Comparison of ENCODE assay signal across 8 cellular contexts in genomic region chr11:64229090-64229958, GRCh38. TPM values are rescaled to one million over a fixed set of nuclear protein-coding genes. Genes with fewer than 3 reads are reported as not detected.
DNase-seq lines count a peak whose midpoint lies in the region; ATAC-seq and TF ChIP-seq lines count a peak whose summit lies in the region.

No MANE protein-coding gene starts in this region.

- H3K4me3 Mint-ChIP-seq in activated naive CD4-positive, alpha-beta T cell treated with anti-CD3 and anti-CD28 coated beads, Interleukin-2, amount 10 ng/mL, durations not matched to agents 7 days and 5 days: peak overlapping the region; percentile 87
- H3K4me3 Mint-ChIP-seq in brain (peak overlapping the region; percentile 86 to 92 (median 90)), mesothelial cell of epicardium (peak overlapping the region; percentile 83)

- CTCF ChIA-PET in activated naive CD4-positive, alpha-beta T cell treated with anti-CD3 and anti-CD28 coated beads, Interleukin-2, amount 10 ng/mL, durations not matched to agents 7 days and 5 days (lab: Charles Lee): no interaction called here

- DNase-seq in activated naive CD4-positive, alpha-beta T cell treated with anti-CD3 and anti-CD28 coated beads, Interleukin-2, amount 10 ng/mL, durations not matched to agents 7 days and 5 days: no peak
- no peak for DNase-seq in activated naive CD4-positive, alpha-beta T cell treated with Interleukin-2 at 50 U/mL for 16 hours
- DNase-seq in mesothelial cell of epicardium (ENCODE audit: low spot score in 2 of 2, unreplicated experiment in 2 of 2): no peak
- DNase-seq in transverse colon: peak; percentile 18
- no peak for DNase-seq in cerebellum (ENCODE audit: low spot score)

- intact Hi-C loops in transverse colon (cut with DNase I; ENCODE audit: low total_unique reads): no loop called here

- ATAC-seq in GM21619 (IDR thresholded peaks at IDR 0.05; ENCODE audit: unreplicated experiment) (no peak), GM19395 (IDR thresholded peaks at IDR 0.05; ENCODE audit: unreplicated experiment) (no peak)

- H3K27me3 ChIP-seq in transverse colon: no peaks in the 10 kb centered on the region

- peaks cover 64% of the 10 kb centered on the region for H3K4me1 Mint-ChIP-seq in activated naive CD4-positive, alpha-beta T cell treated with anti-CD3 and anti-CD28 coated beads, Interleukin-2, amount 10 ng/mL, durations not matched to agents 7 days and 5 days
- H3K4me1 Mint-ChIP-seq in brain: peaks cover 74% of the 10 kb centered on the region
- H3K4me1 Mint-ChIP-seq in mesothelial cell of epicardium: peaks cover 29% of the 10 kb centered on the region

- H3K9me3 ChIP-seq in transverse colon: no peaks in the 10 kb centered on the region

- H3K9me3 Mint-ChIP-seq in activated naive CD4-positive, alpha-beta T cell treated with anti-CD3 and anti-CD28 coated beads, Interleukin-2, amount 10 ng/mL, durations not matched to agents 7 days and 5 days: no peaks in the 10 kb centered on the region
- no peaks in the 10 kb centered on the region for H3K9me3 Mint-ChIP-seq in brain
- no peaks in the 10 kb centered on the region for H3K9me3 Mint-ChIP-seq in mesothelial cell of epicardium

- no peak for TF ChIP-seq POLR2A in transverse colon (IDR thresholded peaks at IDR 0.05)

- peaks cover 26 to 74% (median 54%) of the 10 kb centered on the region in 4 donors for H3K4me1 ChIP-seq in transverse colon

- no peak for TF ChIP-seq EP300 in transverse colon (IDR thresholded peaks at IDR 0.05; ENCODE audit: low read depth)

- 65 to 90% methylated on average over 2 to 20 of the region's 20 CpGs for WGBS in transverse colon (ENCODE audit: low coverage in 1 of 2), 2 donors

- H3K36me3 ChIP-seq in transverse colon: no peaks in the 10 kb centered on the region

- H3K27me3 Mint-ChIP-seq in activated naive CD4-positive, alpha-beta T cell treated with anti-CD3 and anti-CD28 coated beads, Interleukin-2, amount 10 ng/mL, durations not matched to agents 7 days and 5 days: no peaks in the 10 kb centered on the region
- H3K27me3 Mint-ChIP-seq in brain: peaks cover 2% of the 10 kb centered on the region
- no peaks in the 10 kb centered on the region for H3K27me3 Mint-ChIP-seq in mesothelial cell of epicardium (ENCODE audit: low read depth)

- H3K36me3 Mint-ChIP-seq in activated naive CD4-positive, alpha-beta T cell treated with anti-CD3 and anti-CD28 coated beads, Interleukin-2, amount 10 ng/mL, durations not matched to agents 7 days and 5 days: peaks cover 12% of the 10 kb centered on the region
- H3K36me3 Mint-ChIP-seq in brain: no peaks in the 10 kb centered on the region
- H3K36me3 Mint-ChIP-seq in mesothelial cell of epicardium: no peaks in the 10 kb centered on the region

- H3K27ac ChIP-seq in transverse colon: peak overlapping the region; percentile 93 to 95 (median 94)

- in situ Hi-C loops in transverse colon (cut with MboI; ENCODE audit: low pct_ligation_motif_present in 1 of 4, low pct_unique_long_range_greater_than_20kb in 1 of 4, low sequenced_read_pairs in 3 of 4): no loop called here

- peak overlapping the region in 3 of 4 donors; percentile 71 to 87 (median 74) for H3K4me3 ChIP-seq in transverse colon

- TF ChIP-seq CTCF in brain (conservative IDR thresholded peaks at IDR 0.05): no peak
- no peak for TF ChIP-seq CTCF in mesothelial cell of epicardium (IDR thresholded peaks at IDR 0.05; ENCODE audit: unreplicated experiment)
- no peak for TF ChIP-seq CTCF in transverse colon (IDR thresholded peaks at IDR 0.05)

- H3K27ac Mint-ChIP-seq in activated naive CD4-positive, alpha-beta T cell treated with anti-CD3 and anti-CD28 coated beads, Interleukin-2, amount 10 ng/mL, durations not matched to agents 7 days and 5 days: peak overlapping the region; percentile 91
- H3K27ac Mint-ChIP-seq in brain (peak overlapping the region; percentile 91 to 97 (median 93)), mesothelial cell of epicardium (peak overlapping the region; percentile 86)

RNA-seq across cellular contexts. Expression of gene DNAJC4, which starts 1.0 kb away (rescaled TPM):
- 204 TPM for polyA plus RNA-seq in brain (ENCODE audit: insufficient read depth, low read depth, low replicate concordance)
- total RNA-seq in mesothelial cell of epicardium (43.6 to 49.4 TPM (median 45.0 TPM) in 3 replicates), transverse colon (100 to 1,000 TPM in 1 of 4 donors, 10 to 100 TPM in 3; 52.6 to 214 (median 76.0) TPM), cerebellum (15.7 TPM)

RNA-seq across cellular contexts. Expression of gene NUDT22, which starts 3.2 kb away (rescaled TPM):
- 53.5 TPM for polyA plus RNA-seq in brain (ENCODE audit: insufficient read depth, low read depth, low replicate concordance)
- total RNA-seq in mesothelial cell of epicardium (31.9 to 35.6 TPM (median 33.7 TPM) in 3 replicates), transverse colon (100 to 1,000 TPM in 3 of 4 donors, 10 to 100 TPM in 1; 84.0 to 215 (median 127) TPM), cerebellum (12.4 TPM)

RNA-seq across cellular contexts. Expression of gene TRPT1, which starts 3.3 kb away (rescaled TPM):
- 89.7 TPM for polyA plus RNA-seq in brain (ENCODE audit: insufficient read depth, low read depth, low replicate concordance)
- 38.9 to 41.1 TPM (median 40.9 TPM) in 3 replicates for total RNA-seq in mesothelial cell of epicardium
- 100 to 1,000 TPM in 2 of 4 donors, 10 to 100 TPM in 2; 82.4 to 113 (median 99.1) TPM for total RNA-seq in transverse colon
- total RNA-seq in cerebellum: 10.3 TPM

RNA-seq across cellular contexts. Expression of gene VEGFB, which starts 5.1 kb away (rescaled TPM):
- 232 TPM for polyA plus RNA-seq in brain (ENCODE audit: insufficient read depth, low read depth, low replicate concordance)
- total RNA-seq in mesothelial cell of epicardium (83.2 to 90.1 TPM (median 85.8 TPM) in 3 replicates), transverse colon (10 to 100 TPM; 34.0 to 84.9 (median 36.8) TPM), cerebellum (14.2 TPM)

RNA-seq across cellular contexts. Expression of gene FKBP2, which starts 11.6 kb away (rescaled TPM):
- 247 TPM for polyA plus RNA-seq in brain (ENCODE audit: insufficient read depth, low read depth, low replicate concordance)
- 35.5 to 40.2 TPM (median 36.4 TPM) in 3 replicates for total RNA-seq in mesothelial cell of epicardium
- 100 to 1,000 TPM in 2 of 4 donors, 10 to 100 TPM in 2; 63.6 to 203 (median 102) TPM for total RNA-seq in transverse colon
- 11.7 TPM for total RNA-seq in cerebellum
